ENCODE assay signal across 8 cellular contexts in the genomic region with DNA sequence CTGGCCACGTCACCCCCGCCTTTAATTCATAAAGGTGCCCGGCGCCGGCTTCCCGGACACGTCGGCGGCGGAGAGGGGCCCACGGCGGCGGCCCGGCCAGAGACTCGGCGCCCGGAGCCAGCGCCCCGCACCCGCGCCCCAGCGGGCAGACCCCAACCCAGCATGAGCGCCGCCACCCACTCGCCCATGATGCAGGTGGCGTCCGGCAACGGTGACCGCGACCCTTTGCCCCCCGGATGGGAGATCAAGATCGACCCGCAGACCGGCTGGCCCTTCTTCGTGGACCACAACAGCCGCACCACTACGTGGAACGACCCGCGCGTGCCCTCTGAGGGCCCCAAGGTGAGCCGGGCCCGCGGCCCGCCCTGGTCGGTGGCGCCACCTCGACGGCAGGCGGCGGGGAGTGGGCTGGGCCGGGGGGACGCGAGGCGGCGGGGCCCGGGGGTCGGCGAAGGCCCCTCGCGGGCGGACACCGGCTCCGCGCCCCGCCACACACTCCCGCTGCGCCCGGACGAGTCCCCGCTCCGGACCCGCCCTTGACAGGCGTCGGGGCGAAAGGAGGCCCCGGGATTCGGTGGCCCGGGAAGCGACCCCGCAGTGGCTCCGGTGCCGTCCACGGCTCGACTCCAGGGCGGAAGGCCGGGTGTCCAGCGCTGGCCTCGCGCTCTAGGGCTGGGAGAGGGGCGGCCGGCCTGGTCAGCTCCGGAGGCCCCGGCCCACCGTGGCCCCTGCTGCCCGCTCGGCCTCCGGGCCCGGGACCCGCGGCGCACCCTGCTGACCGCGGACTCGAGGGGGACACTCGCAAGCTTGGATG. TPM values are rescaled to one million over a fixed set of nuclear protein-coding genes. Genes with fewer than 3 reads are reported as not detected.
DNase-seq lines count a peak whose midpoint lies in the region; ATAC-seq and TF ChIP-seq lines count a peak whose summit lies in the region.

No MANE protein-coding gene starts in this region.

- H3K4me3 ChIP-seq in HEK293 (ENCODE audit: low read depth, low read length), result peak overlapping the region; percentile 83
- H3K4me3 ChIP-seq in RWPE2 (ENCODE audit: severe bottlenecking), result peak overlapping the region; percentile 93
- H3K4me3 ChIP-seq in mesodermal cell (ENCODE audit: extremely low read depth, insufficient read depth, low read length, poor library complexity, severe bottlenecking), result peak overlapping the region; percentile 93
- H3K4me3 ChIP-seq in uterus, result peak overlapping the region; percentile 96

- CTCF ChIA-PET in HEK293 (lab: Yijun Ruan, JAX), result interaction anchor here (0.6 to 1.3 kb wide), 6 partner anchors 11 to 129 kb away, joined by 3 to 4 read pairs (median 3); a partner anchor contains a TSS

- 1% methylated on average over 75 to 76 of the region's 106 CpGs for WGBS in mesodermal cell (ENCODE audit: insufficient coverage in 2 of 2), 2 experiments

- POLR2A ChIA-PET in HEK293 (lab: Yijun Ruan, JAX), result interaction anchor here (0.7 to 1.3 kb wide), 17 partner anchors 9 to 444 kb away, joined by 3 to 10 read pairs (median 4); a partner anchor contains a TSS

- H3K27ac ChIP-seq in HEK293 (ENCODE audit: extremely low read depth, low read depth, low read length) (peak overlapping the region; percentile 86), RWPE2 (ENCODE audit: poor library complexity, severe bottlenecking) (peak overlapping the region; percentile 93), mesodermal cell (ENCODE audit: low read depth, low read length, severe bottlenecking) (peak overlapping the region; percentile 96), uterus (peak overlapping the region; percentile 99 to 100)

- intact Hi-C loops in dendritic cell treated with granulocyte-macrophage colony-stimulating factor and Interleukin-4, amounts not matched to agents 40 ng/mL and 50 ng/mL, for 4 days (cut with micrococcal nuclease), result loop anchor here (5.0 kb wide), 1 partner anchor 54 kb away; a partner anchor contains a TSS
- intact Hi-C loops in uterus (cut with DNase I; ENCODE audit: low total_unique reads), result loop anchor here (5.0 kb wide), 1 partner anchor 54 kb away; a partner anchor contains a TSS

- H3K9me3 Mint-ChIP-seq in dendritic cell treated with granulocyte-macrophage colony-stimulating factor and Interleukin-4, amounts not matched to agents 40 ng/mL and 50 ng/mL, for 4 days, result no peaks in the 10 kb centered on the region

- peaks cover 12% of the 10 kb centered on the region for H3K36me3 Mint-ChIP-seq in dendritic cell treated with granulocyte-macrophage colony-stimulating factor and Interleukin-4, amounts not matched to agents 40 ng/mL and 50 ng/mL, for 4 days (ENCODE audit: low read depth)

- peak; percentile 13 to 89 for TF ChIP-seq POLR2A in uterus (IDR thresholded peaks at IDR 0.05)

- H3K4me1 Mint-ChIP-seq in dendritic cell treated with granulocyte-macrophage colony-stimulating factor and Interleukin-4, amounts not matched to agents 40 ng/mL and 50 ng/mL, for 4 days (ENCODE audit: low read depth), result peaks cover 47% of the 10 kb centered on the region

- peak; percentile 36 for DNase-seq in ELR (ENCODE audit: low read depth)
- DNase-seq in RWPE2 (ENCODE audit: low spot score), result no peak
- peak in 1 of 2 donors; percentile 40 for DNase-seq in uterus
- no peak for DNase-seq in NCI-H2107 treated with DMSO at 0.1 percent for 48 hours (lab: John Stamatoyannopoulos, UW; ENCODE audit: unreplicated experiment)
- no peak for DNase-seq in GDM1 (lab: John Stamatoyannopoulos, UW)

- H3K36me3 ChIP-seq in HEK293 (ENCODE audit: control insufficient read depth in 2 of 2, insufficient read depth in 1 of 2, low read length in 2 of 2) (peaks cover 0 to 11% of the 10 kb centered on the region in 2 experiments; a peak in 1 of 3 replicates), RWPE2 (ENCODE audit: low read depth) (peaks cover 33% of the 10 kb centered on the region), mesodermal cell (ENCODE audit: control insufficient read depth, insufficient read depth, low read length) (peaks cover 31% of the 10 kb centered on the region), uterus (no peaks in the 10 kb centered on the region)

- H3K27me3 ChIP-seq in RWPE2 (ENCODE audit: insufficient read depth, poor library complexity, severe bottlenecking), result no peaks in the 10 kb centered on the region
- no peaks in the 10 kb centered on the region for H3K27me3 ChIP-seq in uterus

- peak overlapping the region; percentile 92 for H3K27ac Mint-ChIP-seq in dendritic cell treated with granulocyte-macrophage colony-stimulating factor and Interleukin-4, amounts not matched to agents 40 ng/mL and 50 ng/mL, for 4 days

- peak overlapping the region; percentile 97 for H3K4me3 Mint-ChIP-seq in dendritic cell treated with granulocyte-macrophage colony-stimulating factor and Interleukin-4, amounts not matched to agents 40 ng/mL and 50 ng/mL, for 4 days

- peaks cover 19% of the 10 kb centered on the region for H3K27me3 Mint-ChIP-seq in dendritic cell treated with granulocyte-macrophage colony-stimulating factor and Interleukin-4, amounts not matched to agents 40 ng/mL and 50 ng/mL, for 4 days

- H3K4me1 ChIP-seq in HEK293 (ENCODE audit: control insufficient read depth, insufficient read depth, low read length) (peaks cover 25% of the 10 kb centered on the region), RWPE2 (ENCODE audit: insufficient read depth, poor library complexity, severe bottlenecking) (peaks cover 24% of the 10 kb centered on the region), mesodermal cell (ENCODE audit: control insufficient read depth, insufficient read depth, low read length, poor library complexity, severe bottlenecking) (peaks cover 29% of the 10 kb centered on the region), uterus (peaks cover 6 to 9% of the 10 kb centered on the region in 2 donors)

- H3K9me3 ChIP-seq in HEK293 (ENCODE audit: control insufficient read depth, insufficient read depth, low read depth, low read length) (no peaks in the 10 kb centered on the region), RWPE2 (ENCODE audit: severe bottlenecking) (no peaks in the 10 kb centered on the region), mesodermal cell (ENCODE audit: control insufficient read depth, low read length) (no peaks in the 10 kb centered on the region), uterus (no peaks in the 10 kb centered on the region)

- no peak for ATAC-seq in RWPE2 (ENCODE audit: low read depth)

- TF ChIP-seq CTCF in HEK293 (tag by site-specific recombination; IDR thresholded peaks at IDR 0.05) (no peak), RWPE2 (IDR thresholded peaks at IDR 0.05; ENCODE audit: poor library complexity, severe bottlenecking) (no peak), uterus (IDR thresholded peaks at IDR 0.05) (no peak)

TF ChIP-seq in HEK293, 187 proteins besides CTCF, POLR2A, EP300 and RAD21 (continues in another document):
- TF ChIP-seq ZNF138 (tag by site-specific recombination; IDR thresholded peaks at IDR 0.05; ENCODE audit: borderline replicate concordance) (no peak), TRIM28 (IDR thresholded peaks at IDR 0.05; ENCODE audit: borderline replicate concordance, low read length) (no peak), ZNF140 (tag by site-specific recombination; IDR thresholded peaks at IDR 0.05) (no peak), ZNF561 (tag by site-specific recombination; IDR thresholded peaks at IDR 0.05; ENCODE audit: borderline replicate concordance) (no peak), ZBTB8A (tag by site-specific recombination; IDR thresholded peaks at IDR 0.05) (peak; percentile 43)
- TF ChIP-seq, protein P1, sequence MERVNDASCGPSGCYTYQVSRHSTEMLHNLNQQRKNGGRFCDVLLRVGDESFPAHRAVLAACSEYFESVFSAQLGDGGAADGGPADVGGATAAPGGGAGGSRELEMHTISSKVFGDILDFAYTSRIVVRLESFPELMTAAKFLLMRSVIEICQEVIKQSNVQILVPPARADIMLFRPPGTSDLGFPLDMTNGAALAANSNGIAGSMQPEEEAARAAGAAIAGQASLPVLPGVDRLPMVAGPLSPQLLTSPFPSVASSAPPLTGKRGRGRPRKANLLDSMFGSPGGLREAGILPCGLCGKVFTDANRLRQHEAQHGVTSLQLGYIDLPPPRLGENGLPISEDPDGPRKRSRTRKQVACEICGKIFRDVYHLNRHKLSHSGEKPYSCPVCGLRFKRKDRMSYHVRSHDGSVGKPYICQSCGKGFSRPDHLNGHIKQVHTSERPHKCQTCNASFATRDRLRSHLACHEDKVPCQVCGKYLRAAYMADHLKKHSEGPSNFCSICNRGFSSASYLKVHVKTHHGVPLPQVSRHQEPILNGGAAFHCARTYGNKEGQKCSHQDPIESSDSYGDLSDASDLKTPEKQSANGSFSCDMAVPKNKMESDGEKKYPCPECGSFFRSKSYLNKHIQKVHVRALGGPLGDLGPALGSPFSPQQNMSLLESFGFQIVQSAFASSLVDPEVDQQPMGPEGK (tag by site-specific recombination; IDR thresholded peaks at IDR 0.05), result no peak; the same call in 1 of the 2 replicates

RNA-seq across cellular contexts. Expression of a gene that starts 0.5 kb away (rescaled TPM):
- polyA plus RNA-seq in mesodermal cell (2013, experiment 1 of 2), result 63.7 TPM
- 62.5 TPM for polyA plus RNA-seq in mesodermal cell (2013, experiment 2 of 2)
- 10 to 100 TPM in 3 of 4 donors, 1 to 10 TPM in 1; 6.6 to 44.1 (median 22.4) TPM for total RNA-seq in uterus

RNA-seq across cellular contexts. Expression of a gene that starts 55.0 kb away (rescaled TPM):
- polyA plus RNA-seq in mesodermal cell (2013, experiment 1 of 2), result 135 TPM
- polyA plus RNA-seq in mesodermal cell (2013, experiment 2 of 2), result 150 TPM
- total RNA-seq in uterus, result 100 to 1,000 TPM in 3 of 4 donors, 10 to 100 TPM in 1; 31.8 to 177 (median 143) TPM
